In the genomic region with DNA sequence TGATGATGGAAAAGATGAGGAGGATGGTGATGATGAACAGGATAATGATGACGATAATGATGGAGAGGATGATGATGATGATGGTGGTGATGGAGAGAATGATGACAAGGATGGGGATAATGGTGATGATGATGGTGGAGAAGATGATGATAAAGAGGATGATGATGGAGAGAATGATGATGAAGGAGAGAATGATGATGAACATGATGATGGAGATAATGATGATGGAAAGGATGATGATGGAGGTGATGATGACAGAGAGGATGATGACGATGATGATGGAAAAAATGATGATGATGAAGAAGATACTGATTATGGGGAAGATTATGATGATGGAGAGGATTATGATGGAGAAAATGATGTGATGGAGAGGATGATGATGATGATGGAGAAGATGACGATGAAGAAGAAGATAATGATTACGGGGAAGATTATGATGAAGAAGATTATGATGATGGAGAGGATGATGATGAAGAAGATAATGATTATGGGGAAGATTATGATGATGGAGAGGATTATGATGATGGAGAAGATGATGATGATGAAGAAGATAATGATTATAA, we compare ENCODE assay signal across 23 cellular contexts.
"Had no signal": no experiment of that assay in that cellular context is flagged by ENCODE, and none has a peak within 500 bp of the region (broad histone marks: within the 10 kb centered on the region; RNA-seq: fewer than 3 reads in every experiment).

No MANE protein-coding gene starts in this region.

- H3K9me3 ChIP-seq: MG63 had no signal

- H3K36me3 ChIP-seq: MG63 had no signal

- H3K27ac ChIP-seq: HL-60 had no signal

- H3K27me3 ChIP-seq: MG63 had no signal

- ATAC-seq: SK-N-SH treated with all-trans-retinoic acid at 6 μM for 48 hours had no signal

- FAIRE-seq: HTR-8/SVneo, RCC 7860 had no signal

- DNase-seq: Karpas-422, KG1, MG63, NCI-H1092, NCI-H1105 treated with DMSO at 0.1 percent for 48 hours, NCI-H1417 treated with DMSO at 0.1 percent for 48 hours, NCI-H146, NCI-H1694 treated with DMSO at 0.1 percent for 48 hours, NCI-H1930, NCI-H2081, NCI-H2171, NCI-H226, NCI-H446, NCI-H510A, NCI-H524 treated with DMSO at 0.1 percent for 48 hours, NCI-H69, NCI-H774, Right ventricle myocardium superior, RPMI8226 had no signal

- H3K4me3 ChIP-seq: MG63 had no signal
